In the genomic region with DNA sequence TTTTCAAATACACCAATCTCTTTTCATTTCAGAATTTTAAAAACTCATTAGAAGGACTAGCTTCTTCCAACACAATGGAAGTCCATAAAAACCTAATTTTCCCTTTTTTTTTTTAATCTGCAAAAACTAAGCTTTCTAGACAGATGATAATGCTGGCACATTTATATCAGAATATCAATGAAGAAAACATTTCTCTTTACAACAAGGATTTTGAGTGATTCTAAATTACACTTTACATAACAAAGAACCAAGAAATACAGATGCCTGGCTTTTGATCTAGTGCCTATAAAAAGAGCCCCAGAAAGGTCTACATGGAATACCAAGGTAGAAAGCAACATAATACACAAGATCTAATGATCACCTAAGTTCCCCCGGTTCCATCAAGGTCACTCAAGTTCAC, we compare ENCODE assay signal across 18 cellular contexts.
DNase-seq lines count a peak whose midpoint lies in the region; ATAC-seq, FAIRE-seq and TF ChIP-seq lines count a peak whose summit lies in the region.
"Had no signal": no experiment of that assay in that cellular context is flagged by ENCODE, and none has a peak within 500 bp of the region (broad histone marks: within the 10 kb centered on the region; RNA-seq: fewer than 3 reads in every experiment).

No MANE protein-coding gene starts in this region.

- H3K36me3 Mint-ChIP-seq in memory B cell (peaks cover 19% of the 10 kb centered on the region), T-cell (no peaks in the 10 kb centered on the region)
- peaks cover 24% of the 10 kb centered on the region for H3K36me3 Mint-ChIP-seq in stimulated activated memory B cell treated with anti-CD40 and anti-IgM and Interleukin-4, amounts not matched to agents 10 μg/mL and 1 μg/mL and 100 μg/mL, for 72 hours
- H3K36me3 Mint-ChIP-seq in T-helper 2 cell treated with Interferon-gamma antibody and Interleukin-4, amounts not matched to agents 5 μg/mL and 100 μg/mL, for 36 hours (ENCODE audit: low read depth) = no peaks in the 10 kb centered on the region
- H3K36me3 Mint-ChIP-seq: CD4-positive, CD25-positive, alpha-beta regulatory T cell; CD8-positive, alpha-beta T cell had no signal

- POLR2A ChIA-PET in T-cell (lab: Charles Lee) = interaction anchor here in 1 of 2 donors (0.7 kb wide), 1 partner anchor 184 kb away, joined by 3 read pairs; no protein-coding TSS in a partner anchor

- peak overlapping the region; percentile 78 for H3K27ac ChIP-seq in 22Rv1
- H3K27ac ChIP-seq: BLaER1, C4-2B had no signal

- H3K9me3 Mint-ChIP-seq in memory B cell (peaks cover 3% of the 10 kb centered on the region), T-cell (peaks cover 4% of the 10 kb centered on the region in 3 donors)
- H3K9me3 Mint-ChIP-seq in stimulated activated memory B cell treated with anti-CD40 and anti-IgM and Interleukin-4, amounts not matched to agents 10 μg/mL and 1 μg/mL and 100 μg/mL, for 72 hours = peaks cover 4% of the 10 kb centered on the region
- no peaks in the 10 kb centered on the region for H3K9me3 Mint-ChIP-seq in T-helper 2 cell treated with Interferon-gamma antibody and Interleukin-4, amounts not matched to agents 5 μg/mL and 100 μg/mL, for 36 hours
- H3K9me3 Mint-ChIP-seq: GM23338 had no signal

- no peak for TF ChIP-seq CTCF in 22Rv1 (IDR thresholded peaks at IDR 0.05)

- H3K4me1 Mint-ChIP-seq in memory B cell = peaks cover 33% of the 10 kb centered on the region
- peaks cover 43% of the 10 kb centered on the region for H3K4me1 Mint-ChIP-seq in stimulated activated memory B cell treated with anti-CD40 and anti-IgM and Interleukin-4, amounts not matched to agents 10 μg/mL and 1 μg/mL and 100 μg/mL, for 72 hours
- no peaks in the 10 kb centered on the region for H3K4me1 Mint-ChIP-seq in T-helper 2 cell treated with Interferon-gamma antibody and Interleukin-4, amounts not matched to agents 5 μg/mL and 100 μg/mL, for 36 hours (ENCODE audit: low read depth)
- peaks cover 0 to 6% (median 0%) of the 10 kb centered on the region in 3 donors for H3K4me1 Mint-ChIP-seq in T-cell

- H3K4me3 Mint-ChIP-seq in memory B cell (no peak overlapping the region), T-cell (no peak overlapping the region)
- H3K4me3 Mint-ChIP-seq in stimulated activated memory B cell treated with anti-CD40 and anti-IgM and Interleukin-4, amounts not matched to agents 10 μg/mL and 1 μg/mL and 100 μg/mL, for 72 hours = no peak overlapping the region
- H3K4me3 Mint-ChIP-seq in T-helper 2 cell treated with Interferon-gamma antibody and Interleukin-4, amounts not matched to agents 5 μg/mL and 100 μg/mL, for 36 hours = no peak overlapping the region
- H3K4me3 Mint-ChIP-seq: CD4-positive, CD25-positive, alpha-beta regulatory T cell; CD8-positive, alpha-beta T cell; GM23338 had no signal

- peak overlapping the region; percentile 71 for H3K27ac Mint-ChIP-seq in memory B cell
- peak overlapping the region; percentile 9 for H3K27ac Mint-ChIP-seq in stimulated activated memory B cell treated with anti-CD40 and anti-IgM and Interleukin-4, amounts not matched to agents 10 μg/mL and 1 μg/mL and 100 μg/mL, for 72 hours
- H3K27ac Mint-ChIP-seq in T-helper 2 cell treated with Interferon-gamma antibody and Interleukin-4, amounts not matched to agents 5 μg/mL and 100 μg/mL, for 36 hours = no peak overlapping the region
- no peak overlapping the region for H3K27ac Mint-ChIP-seq in T-cell
- H3K27ac Mint-ChIP-seq: CD4-positive, CD25-positive, alpha-beta regulatory T cell; CD8-positive, alpha-beta T cell; GM23338 had no signal

- CTCF ChIA-PET in T-cell (lab: Charles Lee) = interaction anchor here in 1 of 2 donors (0.7 kb wide), 1 partner anchor 107 kb away, joined by 4 read pairs; no protein-coding TSS in a partner anchor

- FAIRE-seq in G401.6 (lab: Jason Lieb, UNC) = peak; percentile 63
- FAIRE-seq: GM12891, GM18507 had no signal

- DNase-seq in memory B cell (ENCODE audit: low spot score in 2 of 2) = no peak
- DNase-seq in T-helper 2 cell treated with Interferon-gamma antibody and Interleukin-4, amounts not matched to agents 5 μg/mL and 100 μg/mL, for 36 hours (ENCODE audit: low spot score) = no peak
- DNase-seq in Kasumi-1 (lab: John Stamatoyannopoulos, UW) = no peak
- no peak for DNase-seq in T-cell
- DNase-seq: Caco-2; CD4-positive, CD25-positive, alpha-beta regulatory T cell; CD8-positive, alpha-beta T cell; DMS79; EL; GF-D8 had no signal

- no peaks in the 10 kb centered on the region for H3K27me3 Mint-ChIP-seq in memory B cell
- no peaks in the 10 kb centered on the region for H3K27me3 Mint-ChIP-seq in stimulated activated memory B cell treated with anti-CD40 and anti-IgM and Interleukin-4, amounts not matched to agents 10 μg/mL and 1 μg/mL and 100 μg/mL, for 72 hours
- peaks cover 2% of the 10 kb centered on the region for H3K27me3 Mint-ChIP-seq in T-helper 2 cell treated with Interferon-gamma antibody and Interleukin-4, amounts not matched to agents 5 μg/mL and 100 μg/mL, for 36 hours (ENCODE audit: low read depth)
- H3K27me3 Mint-ChIP-seq in T-cell = no peaks in the 10 kb centered on the region
- H3K27me3 Mint-ChIP-seq: CD4-positive, CD25-positive, alpha-beta regulatory T cell had no signal

- ATAC-seq in memory B cell (ENCODE audit: low read depth) (no peak), T-cell (replicated peaks in 1 of 4) (no peak)
- ATAC-seq in stimulated activated memory B cell treated with anti-CD40 and anti-IgM and Interleukin-4, amounts not matched to agents 10 μg/mL and 1 μg/mL and 100 μg/mL, for 72 hours = no peak
- ATAC-seq: CD8-positive, alpha-beta T cell; GM23338 had no signal

Comparison
In these comparisons a context has a peak if more than half of its experiments do, and no peak if none do; other contexts are left out.
1. H3K27ac Mint-ChIP-seq: peak in memory B cell (single experiment) and stimulated activated memory B cell treated with anti-CD40 and anti-IgM and Interleukin-4, amounts not matched to agents 10 μg/mL and 1 μg/mL and 100 μg/mL, for 72 hours (single experiment); none in T-helper 2 cell treated with Interferon-gamma antibody and Interleukin-4, amounts not matched to agents 5 μg/mL and 100 μg/mL, for 36 hours (single experiment) and T-cell (0 of 2).